ENCODE assay signal across 12 cellular contexts in genomic region chr14:91389173-91389572, GRCh38. TPM values are rescaled to one million over a fixed set of nuclear protein-coding genes. Genes with fewer than 3 reads are reported as not detected.
DNase-seq lines count a peak whose midpoint lies in the region; ATAC-seq and TF ChIP-seq lines count a peak whose summit lies in the region.
"Had no signal": no experiment of that assay in that cellular context is flagged by ENCODE, and none has a peak within 500 bp of the region (broad histone marks: within the 10 kb centered on the region; RNA-seq: fewer than 3 reads in every experiment).

No MANE protein-coding gene starts in this region.

- no peak overlapping the region for H3K4me3 ChIP-seq in endodermal cell (ENCODE audit: low read length)
- H3K4me3 ChIP-seq: cardiac muscle cell, lower lobe of right lung, right atrium auricular region had no signal

- H3K9me3 Mint-ChIP-seq in activated naive CD4-positive, alpha-beta T cell treated with anti-CD3 and anti-CD28 coated beads, Interleukin-2, amount 10 ng/mL, durations not matched to agents 7 days and 5 days, result no peaks in the 10 kb centered on the region
- H3K9me3 Mint-ChIP-seq in activated B cell treated with CpG ODN at 0.5 μM for 24 hours, result no peaks in the 10 kb centered on the region
- H3K9me3 Mint-ChIP-seq in endodermal cell, result no peaks in the 10 kb centered on the region
- H3K9me3 Mint-ChIP-seq in stimulated activated naive CD8-positive, alpha-beta T cell treated with anti-CD3 and anti-CD28 coated beads, Interleukin-15, amount 100 ng/mL, for 72 hours, result no peaks in the 10 kb centered on the region

- H3K36me3 ChIP-seq in endodermal cell (ENCODE audit: control insufficient read depth, insufficient read depth, low read length), result no peaks in the 10 kb centered on the region
- H3K36me3 ChIP-seq: cardiac muscle cell, lower lobe of right lung, right atrium auricular region had no signal

- in situ Hi-C loops in GM13976 (cut with MboI; ENCODE audit: low sequenced_read_pairs, unreplicated experiment), result no loop called here

- H3K9ac ChIP-seq in endodermal cell (ENCODE audit: extremely low read depth, low read length, poor library complexity, severe bottlenecking), result no peak overlapping the region

- peaks cover 88% of the 10 kb centered on the region for H3K4me1 Mint-ChIP-seq in activated naive CD4-positive, alpha-beta T cell treated with anti-CD3 and anti-CD28 coated beads, Interleukin-2, amount 10 ng/mL, durations not matched to agents 7 days and 5 days
- H3K4me1 Mint-ChIP-seq in activated B cell treated with CpG ODN at 0.5 μM for 24 hours, result peaks cover 83% of the 10 kb centered on the region
- peaks cover 47% of the 10 kb centered on the region for H3K4me1 Mint-ChIP-seq in endodermal cell
- peaks cover 99% of the 10 kb centered on the region for H3K4me1 Mint-ChIP-seq in stimulated activated naive CD8-positive, alpha-beta T cell treated with anti-CD3 and anti-CD28 coated beads, Interleukin-15, amount 100 ng/mL, for 72 hours

- H3K4me1 ChIP-seq in endodermal cell (ENCODE audit: control insufficient read depth, insufficient read depth, low read length), result peaks cover 18% of the 10 kb centered on the region

- POLR2A ChIA-PET in activated B cell treated with CpG ODN at 0.5 μM for 24 hours (lab: Charles Lee), result interaction anchor here (0.7 to 2.9 kb wide), 7 partner anchors 9 to 73 kb away, joined by 3 to 12 read pairs (median 3); partner anchors contain the start of gene CCDC88C

- no peak for ATAC-seq in activated B cell treated with CpG ODN at 0.5 μM for 24 hours (ENCODE audit: low read depth)
- ATAC-seq in stimulated activated naive CD8-positive, alpha-beta T cell treated with anti-CD3 and anti-CD28 coated beads, Interleukin-15, amount 100 ng/mL, for 72 hours, result no peak

- no peak overlapping the region for H3K27ac ChIP-seq in endodermal cell (ENCODE audit: low read depth, low read length)
- H3K27ac ChIP-seq: cardiac muscle cell, lower lobe of right lung, right atrium auricular region had no signal

- no peak overlapping the region for H3K4me3 Mint-ChIP-seq in activated naive CD4-positive, alpha-beta T cell treated with anti-CD3 and anti-CD28 coated beads, Interleukin-2, amount 10 ng/mL, durations not matched to agents 7 days and 5 days
- H3K4me3 Mint-ChIP-seq in activated B cell treated with CpG ODN at 0.5 μM for 24 hours (no peak overlapping the region), endodermal cell (no peak overlapping the region)
- peak overlapping the region; percentile 50 to 62 for H3K4me3 Mint-ChIP-seq in stimulated activated naive CD8-positive, alpha-beta T cell treated with anti-CD3 and anti-CD28 coated beads, Interleukin-15, amount 100 ng/mL, for 72 hours

- peak overlapping the region; percentile 86 for H3K27ac Mint-ChIP-seq in activated naive CD4-positive, alpha-beta T cell treated with anti-CD3 and anti-CD28 coated beads, Interleukin-2, amount 10 ng/mL, durations not matched to agents 7 days and 5 days
- H3K27ac Mint-ChIP-seq in activated B cell treated with CpG ODN at 0.5 μM for 24 hours, result peak overlapping the region; percentile 68
- H3K27ac Mint-ChIP-seq in endodermal cell, result peak overlapping the region; percentile 55
- peak overlapping the region in 1 of 2 donors; percentile 63 for H3K27ac Mint-ChIP-seq in stimulated activated naive CD8-positive, alpha-beta T cell treated with anti-CD3 and anti-CD28 coated beads, Interleukin-15, amount 100 ng/mL, for 72 hours

- H3K9me3 ChIP-seq in endodermal cell (ENCODE audit: control insufficient read depth, low read length), result no peaks in the 10 kb centered on the region
- H3K9me3 ChIP-seq: lower lobe of right lung, right atrium auricular region had no signal

- intact Hi-C loops in activated B cell treated with CpG ODN at 0.5 μM for 24 hours (cut with micrococcal nuclease), result no loop called here

- peaks cover 34% of the 10 kb centered on the region for H3K36me3 Mint-ChIP-seq in activated naive CD4-positive, alpha-beta T cell treated with anti-CD3 and anti-CD28 coated beads, Interleukin-2, amount 10 ng/mL, durations not matched to agents 7 days and 5 days
- H3K36me3 Mint-ChIP-seq in activated B cell treated with CpG ODN at 0.5 μM for 24 hours (ENCODE audit: low read depth), result peaks cover 25% of the 10 kb centered on the region
- H3K36me3 Mint-ChIP-seq in endodermal cell (ENCODE audit: low read depth), result peaks cover 14% of the 10 kb centered on the region

- H3K27me3 ChIP-seq in endodermal cell (ENCODE audit: control insufficient read depth, insufficient read depth, low read length, poor library complexity, severe bottlenecking), result no peaks in the 10 kb centered on the region
- H3K27me3 ChIP-seq: right atrium auricular region had no signal

- DNase-seq in activated naive CD4-positive, alpha-beta T cell treated with anti-CD3 and anti-CD28 coated beads, Interleukin-2, amount 10 ng/mL, durations not matched to agents 7 days and 5 days, result no peak
- no peak for DNase-seq in activated naive CD4-positive, alpha-beta T cell treated with anti-CD3 and anti-CD28 coated beads, Interleukin-2, amount 50 U/mL, for 16 hours
- DNase-seq in activated B cell treated with CpG ODN at 0.5 μM for 24 hours (no peak), endodermal cell (no peak), GM13976 (ENCODE audit: low spot score) (no peak), NCI-H2029 (lab: John Stamatoyannopoulos, UW) (no peak), D341Med (ENCODE audit: low spot score) (no peak)
- no peak for DNase-seq in stimulated activated naive CD8-positive, alpha-beta T cell treated with anti-CD3 and anti-CD28 coated beads, Interleukin-15, amount 100 ng/mL, for 72 hours
- DNase-seq: activated CD4-positive, alpha-beta T cell treated with anti-CD3 and anti-CD28 coated beads, Interleukin-2, amount 50 U/mL, for 1 hour had no signal

- TF ChIP-seq CTCF in activated B cell treated with CpG ODN at 0.5 μM for 24 hours (IDR thresholded peaks at IDR 0.05), result no peak
- TF ChIP-seq CTCF in endodermal cell (conservative IDR thresholded peaks at IDR 0.05), result no peak
- TF ChIP-seq CTCF in GM13976 (IDR thresholded peaks at IDR 0.05; ENCODE audit: borderline replicate concordance, control extremely low read depth, extremely low read depth, insufficient read depth, missing control alignments), result no peak

- CTCF ChIA-PET in activated naive CD4-positive, alpha-beta T cell treated with anti-CD3 and anti-CD28 coated beads, Interleukin-2, amount 10 ng/mL, durations not matched to agents 7 days and 5 days (lab: Charles Lee), result no interaction called here
- CTCF ChIA-PET in activated B cell treated with CpG ODN at 0.5 μM for 24 hours (lab: Charles Lee), result interaction anchor here (1.9 kb wide), 1 partner anchor 66 kb away, joined by 6 read pairs; no protein-coding TSS in a partner anchor

- 91 to 96% methylated on average over 3 to 5 of the region's 5 CpGs for WGBS in endodermal cell (ENCODE audit: insufficient coverage in 1 of 2, insufficient read length in 1 of 2), 2 experiments

- H3K27me3 Mint-ChIP-seq in activated naive CD4-positive, alpha-beta T cell treated with anti-CD3 and anti-CD28 coated beads, Interleukin-2, amount 10 ng/mL, durations not matched to agents 7 days and 5 days, result no peaks in the 10 kb centered on the region
- H3K27me3 Mint-ChIP-seq in activated B cell treated with CpG ODN at 0.5 μM for 24 hours (no peaks in the 10 kb centered on the region), endodermal cell (ENCODE audit: insufficient read depth) (no peaks in the 10 kb centered on the region)
- no peaks in the 10 kb centered on the region for H3K27me3 Mint-ChIP-seq in stimulated activated naive CD8-positive, alpha-beta T cell treated with anti-CD3 and anti-CD28 coated beads, Interleukin-15, amount 100 ng/mL, for 72 hours

RNA-seq across cellular contexts. Expression of gene CCDC88C, which starts 28.4 kb away (rescaled TPM):
- total RNA-seq in activated B cell treated with CpG ODN at 0.5 μM for 24 hours, result 153 and 164 TPM in 2 replicates
- 10 to 100 TPM; 50.0 to 50.5 TPM for total RNA-seq in endodermal cell
- 26.5 TPM for polyA plus RNA-seq in endodermal cell (2013, experiment 1 of 2)
- 22.2 TPM for polyA plus RNA-seq in endodermal cell (2013, experiment 2 of 2)

Comparison
In these comparisons a context has a peak if more than half of its experiments do, and no peak if none do; other contexts are left out.
1. H3K4me3 Mint-ChIP-seq: peak in stimulated activated naive CD8-positive, alpha-beta T cell treated with anti-CD3 and anti-CD28 coated beads, Interleukin-15, amount 100 ng/mL, for 72 hours (2 of 2); none in activated naive CD4-positive, alpha-beta T cell treated with anti-CD3 and anti-CD28 coated beads, Interleukin-2, amount 10 ng/mL, durations not matched to agents 7 days and 5 days (single experiment), activated B cell treated with CpG ODN at 0.5 μM for 24 hours (single experiment) and endodermal cell (single experiment).